ENCODE assay signal across 8 cellular contexts in the genomic region with DNA sequence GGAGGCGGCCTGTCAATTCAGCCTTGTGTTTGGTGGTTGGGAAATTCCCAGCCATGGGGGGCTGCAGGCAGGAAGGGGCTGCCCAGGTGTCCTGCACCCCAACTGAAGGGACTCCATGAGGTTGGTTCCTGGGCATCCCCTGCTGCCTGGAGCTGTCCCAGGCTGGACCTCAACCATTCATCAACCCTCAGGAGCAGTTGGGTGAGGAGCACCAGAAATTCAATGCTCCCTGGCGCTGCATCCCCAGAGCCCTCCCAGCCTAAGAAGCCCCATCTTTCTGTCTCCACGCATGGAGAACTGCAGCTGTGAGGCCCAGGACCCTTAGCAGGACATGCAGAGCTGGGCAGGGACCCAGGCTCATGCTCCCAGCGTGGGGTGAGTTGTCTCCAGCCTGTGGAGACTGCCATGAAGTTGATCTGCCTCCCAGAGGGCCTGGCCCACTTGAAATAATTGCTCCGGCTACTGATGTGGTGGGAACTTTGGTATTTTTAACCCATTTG. TPM values are rescaled to one million over a fixed set of nuclear protein-coding genes. Genes with fewer than 3 reads are reported as not detected.
DNase-seq lines count a peak whose midpoint lies in the region; ATAC-seq and TF ChIP-seq lines count a peak whose summit lies in the region.

No MANE protein-coding gene starts in this region.

- no peak overlapping the region for H3K27ac Mint-ChIP-seq in T-helper 2 cell treated with Interferon-gamma antibody and Interleukin-4, amounts not matched to agents 5 μg/mL and 100 μg/mL, for 36 hours

- peaks cover 3% of the 10 kb centered on the region for H3K27me3 Mint-ChIP-seq in T-helper 2 cell treated with Interferon-gamma antibody and Interleukin-4, amounts not matched to agents 5 μg/mL and 100 μg/mL, for 36 hours (ENCODE audit: low read depth)

- H3K9me3 Mint-ChIP-seq in T-helper 2 cell treated with Interferon-gamma antibody and Interleukin-4, amounts not matched to agents 5 μg/mL and 100 μg/mL, for 36 hours = no peaks in the 10 kb centered on the region

- H3K4me3 ChIP-seq in astrocyte of the spinal cord (ENCODE audit: low read depth, low read length) (peak overlapping the region; percentile 41), lung (no peak overlapping the region), tibial artery (peak overlapping the region; percentile 67 to 69)

- intact Hi-C loops in tibial artery (cut with DNase I; ENCODE audit: low total_unique reads) = no loop called here

- no peak for DNase-seq in T-helper 2 cell treated with Interferon-gamma antibody and Interleukin-4, amounts not matched to agents 5 μg/mL and 100 μg/mL, for 36 hours (ENCODE audit: low spot score)
- DNase-seq in T-helper 2 cell = no peak
- DNase-seq in astrocyte of the spinal cord (ENCODE audit: low read depth, low spot score) = no peak
- no peak for DNase-seq in lung (ENCODE audit: low spot score)
- DNase-seq in tibial artery = no peak
- DNase-seq in H4 (ENCODE audit: low spot score) = no peak

- H3K36me3 Mint-ChIP-seq in T-helper 2 cell treated with Interferon-gamma antibody and Interleukin-4, amounts not matched to agents 5 μg/mL and 100 μg/mL, for 36 hours (ENCODE audit: low read depth) = peaks cover 26% of the 10 kb centered on the region

- ATAC-seq in lung (ENCODE audit: insufficient read depth, low FRiP score) = no peak
- no peak for ATAC-seq in GM19351 (IDR thresholded peaks at IDR 0.05; ENCODE audit: unreplicated experiment)
- ATAC-seq in GM18858 (IDR thresholded peaks at IDR 0.05; ENCODE audit: unreplicated experiment) = no peak

- in situ Hi-C loops in astrocyte of the spinal cord (cut with HindIII; ENCODE audit: low sequenced_read_pairs) = no loop called here

- WGBS in lung, 2 donors = 68 to 70% methylated on average over 5 of the region's 5 CpGs

- H3K4me1 ChIP-seq in lung (ENCODE audit: control insufficient read depth in 2 of 2, insufficient read depth in 2 of 2, low read length in 2 of 2) (peaks cover 0 to 27% of the 10 kb centered on the region in 2 donors), tibial artery (peaks cover 8 to 58% (median 47%) of the 10 kb centered on the region in 4 donors)

- no peak for TF ChIP-seq CTCF in astrocyte of the spinal cord (IDR thresholded peaks at IDR 0.05; ENCODE audit: low read depth, low read length)
- no peak for TF ChIP-seq CTCF in lung (IDR thresholded peaks at IDR 0.05; ENCODE audit: control extremely low read depth, extremely low read depth)
- no peak for TF ChIP-seq CTCF in tibial artery (IDR thresholded peaks at IDR 0.05)

- H3K4me3 Mint-ChIP-seq in T-helper 2 cell treated with Interferon-gamma antibody and Interleukin-4, amounts not matched to agents 5 μg/mL and 100 μg/mL, for 36 hours = peak overlapping the region; percentile 54

- no peaks in the 10 kb centered on the region for H3K27me3 ChIP-seq in lung (ENCODE audit: control insufficient read depth, insufficient read depth)
- H3K27me3 ChIP-seq in tibial artery = no peaks in the 10 kb centered on the region

- H3K9me3 ChIP-seq in lung (ENCODE audit: control insufficient read depth in 2 of 2, insufficient read depth in 1 of 2, low read length in 1 of 2) (peaks cover 0 to 4% of the 10 kb centered on the region in 2 donors), tibial artery (no peaks in the 10 kb centered on the region)

- H3K4me1 Mint-ChIP-seq in T-helper 2 cell treated with Interferon-gamma antibody and Interleukin-4, amounts not matched to agents 5 μg/mL and 100 μg/mL, for 36 hours (ENCODE audit: low read depth) = peaks cover 6% of the 10 kb centered on the region

- peak overlapping the region; percentile 87 to 88 for H3K27ac ChIP-seq in lung (ENCODE audit: low read depth in 1 of 2, low read length in 1 of 2)
- peak overlapping the region; percentile 97 to 100 for H3K27ac ChIP-seq in tibial artery

- H3K36me3 ChIP-seq in lung (ENCODE audit: control insufficient read depth in 2 of 2, insufficient read depth in 2 of 2, low read length in 2 of 2) (peaks cover 18 to 32% of the 10 kb centered on the region in 2 donors), tibial artery (peaks cover 23 to 28% (median 27%) of the 10 kb centered on the region in 3 donors)

RNA-seq across cellular contexts. Expression of a gene that starts 8.0 kb away (rescaled TPM):
- total RNA-seq in lung = 10 to 100 TPM; 47.9 to 95.7 TPM
- polyA plus RNA-seq in lung = 10 to 100 TPM; 39.6 to 75.6 TPM
- 5.9 and 8.9 TPM in 2 replicates for total RNA-seq in H4 (2014; rRNA removed; shearing (Covaris generic))

RNA-seq across cellular contexts. Expression of a gene that starts 17.9 kb away (rescaled TPM):
- under 1 TPM in 1 of 2 donors, not detected in 1; 0.12 TPM for total RNA-seq in lung
- under 1 TPM; 0.10 to 0.49 TPM for polyA plus RNA-seq in lung
- total RNA-seq in H4 (2014; rRNA removed; shearing (Covaris generic)) = not detected in 2 replicates

RNA-seq across cellular contexts. Expression of a gene that starts 25.0 kb away (rescaled TPM):
- total RNA-seq in lung = 100 to 1,000 TPM; 224 to 332 TPM
- polyA plus RNA-seq in lung = 100 to 1,000 TPM; 217 to 364 TPM
- total RNA-seq in H4 (2014; rRNA removed; shearing (Covaris generic)) = 127 and 141 TPM in 2 replicates

RNA-seq across cellular contexts. Expression of a gene that starts 31.2 kb away (rescaled TPM):
- total RNA-seq in lung = 10 to 100 TPM; 14.7 to 98.8 TPM
- polyA plus RNA-seq in lung = 100 to 1,000 TPM in 1 of 2 donors, 10 to 100 TPM in 1; 91.4 to 107 TPM
- total RNA-seq in H4 (2014; rRNA removed; shearing (Covaris generic)) = 57.5 and 60.5 TPM in 2 replicates

RNA-seq across cellular contexts. Expression of a gene that starts 38.2 kb away (rescaled TPM):
- 1 to 10 TPM; 1.4 to 4.0 TPM for total RNA-seq in lung
- polyA plus RNA-seq in lung = 1 to 10 TPM; 2.5 to 4.9 TPM
- total RNA-seq in H4 (2014; rRNA removed; shearing (Covaris generic)) = 1.3 and 2.8 TPM in 2 replicates
